ENCODE assay signal across 10 cellular contexts in the genomic region with DNA sequence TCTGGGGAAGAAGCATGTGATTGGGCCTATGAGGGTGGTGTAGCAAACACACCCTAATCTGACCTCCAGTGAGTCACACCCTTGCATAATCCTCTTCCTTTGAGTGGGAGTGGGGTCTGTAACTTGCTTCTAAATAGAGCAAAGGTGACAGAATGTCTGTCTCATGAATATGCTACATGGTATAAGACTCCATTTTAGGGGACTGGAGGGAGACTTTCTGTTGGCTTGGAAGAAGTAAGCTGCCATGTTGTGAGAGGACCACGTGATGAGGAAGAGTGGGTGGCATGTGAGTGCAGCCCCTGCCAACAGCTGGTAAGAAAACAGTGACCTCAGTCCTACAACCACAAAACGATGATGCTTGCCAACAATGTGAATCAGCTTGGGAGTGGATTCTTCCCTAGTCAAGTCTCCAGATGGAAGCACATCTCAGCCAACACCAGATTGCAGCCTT. TPM values are rescaled to one million over a fixed set of nuclear protein-coding genes. Genes with fewer than 3 reads are reported as not detected.
A peak's percentile ranks its signal among the peaks of the same experiment; 100 is the strongest.
DNase-seq lines count a peak whose midpoint lies in the region; ATAC-seq and TF ChIP-seq lines count a peak whose summit lies in the region.
"Had no signal": no experiment of that assay in that cellular context is flagged by ENCODE, and none has a peak within 500 bp of the region (broad histone marks: within the 10 kb centered on the region; RNA-seq: fewer than 3 reads in every experiment).

No MANE protein-coding gene starts in this region.

- no peaks in the 10 kb centered on the region for H3K36me3 ChIP-seq in skeletal muscle satellite cell (ENCODE audit: insufficient read depth, low read length)
- H3K36me3 ChIP-seq: neutrophil had no signal

- peak; percentile 29 for DNase-seq in activated naive CD4-positive, alpha-beta T cell treated with anti-CD3 and anti-CD28 coated beads for 36 hours
- DNase-seq in activated naive CD4-positive, alpha-beta T cell treated with Interleukin-2 at 50 U/mL for 16 hours: no peak
- DNase-seq in NB4 (ENCODE audit: low read depth) (peak; percentile 57), choroid plexus epithelial cell (ENCODE audit: low read depth) (peak; percentile 91), NCI-H187 (lab: John Stamatoyannopoulos, UW) (no peak), T-helper 17 cell (no peak)
- DNase-seq: Caco-2 had no signal

- peak overlapping the region; percentile 18 for H3K4me2 ChIP-seq in skeletal muscle satellite cell (ENCODE audit: low read length)

- H3K4me3 Mint-ChIP-seq in activated naive CD4-positive, alpha-beta T cell treated with anti-CD3 and anti-CD28 coated beads for 36 hours: no peak overlapping the region
- no peak overlapping the region for H3K4me3 Mint-ChIP-seq in T-helper 17 cell

- peak overlapping the region; percentile 65 for H3K27ac Mint-ChIP-seq in activated naive CD4-positive, alpha-beta T cell treated with anti-CD3 and anti-CD28 coated beads for 36 hours
- no peak overlapping the region for H3K27ac Mint-ChIP-seq in T-helper 17 cell

- intact Hi-C loops in activated naive CD4-positive, alpha-beta T cell treated with anti-CD3 and anti-CD28 coated beads for 36 hours (cut with micrococcal nuclease): no loop called here

- CTCF ChIA-PET in activated naive CD4-positive, alpha-beta T cell treated with anti-CD3 and anti-CD28 coated beads for 36 hours (lab: Charles Lee): interaction anchor here (1.3 kb wide), 1 partner anchor 352 kb away, joined by 3 read pairs; no protein-coding TSS in a partner anchor

- no peak for ATAC-seq in T-helper 17 cell
- ATAC-seq in HG02571 (IDR thresholded peaks at IDR 0.05; ENCODE audit: unreplicated experiment): no peak

- H3K4me3 ChIP-seq in NB4 (ENCODE audit: low read depth, low read length) (no peak overlapping the region), choroid plexus epithelial cell (ENCODE audit: low read depth, low read length) (no peak overlapping the region), skeletal muscle satellite cell (ENCODE audit: low read length) (no peak overlapping the region)

- H3K9me3 ChIP-seq in skeletal muscle satellite cell (replicated peaks; ENCODE audit: low read length) (no peaks in the 10 kb centered on the region), T-helper 17 cell (ENCODE audit: control insufficient read depth, low read length, poor library complexity, severe bottlenecking) (no peaks in the 10 kb centered on the region)
- H3K9me3 ChIP-seq: Caco-2, neutrophil had no signal

- no peaks in the 10 kb centered on the region for H3K27me3 ChIP-seq in skeletal muscle satellite cell (ENCODE audit: control insufficient read depth, insufficient read depth, low read length)
- H3K27me3 ChIP-seq: neutrophil had no signal

- H3K4me1 Mint-ChIP-seq in activated naive CD4-positive, alpha-beta T cell treated with anti-CD3 and anti-CD28 coated beads for 36 hours (ENCODE audit: low read depth): peaks cover 22% of the 10 kb centered on the region
- H3K4me1 Mint-ChIP-seq in T-helper 17 cell: peaks cover 21% of the 10 kb centered on the region

- peaks cover 16% of the 10 kb centered on the region for H3K4me1 ChIP-seq in skeletal muscle satellite cell (ENCODE audit: control insufficient read depth, insufficient read depth, low read length)

- no peaks in the 10 kb centered on the region for H3K36me3 Mint-ChIP-seq in activated naive CD4-positive, alpha-beta T cell treated with anti-CD3 and anti-CD28 coated beads for 36 hours (ENCODE audit: low read depth)
- H3K36me3 Mint-ChIP-seq in T-helper 17 cell (ENCODE audit: low read depth): peaks cover 2% of the 10 kb centered on the region

- TF ChIP-seq POLR2A in NB4 (IDR thresholded peaks at IDR 0.05; ENCODE audit: extremely low read depth, insufficient read length): no peak

- H3K9ac ChIP-seq in skeletal muscle satellite cell (ENCODE audit: low read depth, low read length): no peak overlapping the region

- H3K9me3 Mint-ChIP-seq in activated naive CD4-positive, alpha-beta T cell treated with anti-CD3 and anti-CD28 coated beads for 36 hours: no peaks in the 10 kb centered on the region

- no peak for TF ChIP-seq CTCF in NB4 (IDR thresholded peaks at IDR 0.05; ENCODE audit: low read depth, low read length)
- no peak for TF ChIP-seq CTCF in choroid plexus epithelial cell (conservative IDR thresholded peaks at IDR 0.05; ENCODE audit: low read depth, low read length)

- H3K27me3 Mint-ChIP-seq in activated naive CD4-positive, alpha-beta T cell treated with anti-CD3 and anti-CD28 coated beads for 36 hours (ENCODE audit: low read depth): no peaks in the 10 kb centered on the region
- no peaks in the 10 kb centered on the region for H3K27me3 Mint-ChIP-seq in T-helper 17 cell

RNA-seq across cellular contexts. Expression of gene AK9, which starts 3.7 kb away (rescaled TPM):
- total RNA-seq in activated naive CD4-positive, alpha-beta T cell treated with anti-CD3 and anti-CD28 coated beads for 36 hours: 1 to 10 TPM; 1.7 TPM
- 1.5 and 3.5 TPM in 2 replicates for total RNA-seq in skeletal muscle satellite cell (2012; rRNA removed)
- total RNA-seq in T-helper 17 cell: 1 to 10 TPM; 5.3 TPM

RNA-seq across cellular contexts. Expression of gene FIG4, which starts 3.8 kb away (rescaled TPM):
- total RNA-seq in activated naive CD4-positive, alpha-beta T cell treated with anti-CD3 and anti-CD28 coated beads for 36 hours: 10 to 100 TPM; 14.0 to 16.4 TPM
- 12.2 and 15.7 TPM in 2 replicates for total RNA-seq in skeletal muscle satellite cell (2012; rRNA removed)
- total RNA-seq in T-helper 17 cell: 1 to 10 TPM; 7.5 to 7.7 TPM

Comparison
In these comparisons a context has a peak if more than half of its experiments do, and no peak if none do; other contexts are left out.
1. DNase-seq: peak in activated naive CD4-positive, alpha-beta T cell treated with anti-CD3 and anti-CD28 coated beads for 36 hours (single experiment), NB4 (single experiment) and choroid plexus epithelial cell (single experiment); none in activated naive CD4-positive, alpha-beta T cell treated with Interleukin-2 at 50 U/mL for 16 hours (single experiment), NCI-H187 (0 of 2) and T-helper 17 cell (0 of 3).